In the genomic region with DNA sequence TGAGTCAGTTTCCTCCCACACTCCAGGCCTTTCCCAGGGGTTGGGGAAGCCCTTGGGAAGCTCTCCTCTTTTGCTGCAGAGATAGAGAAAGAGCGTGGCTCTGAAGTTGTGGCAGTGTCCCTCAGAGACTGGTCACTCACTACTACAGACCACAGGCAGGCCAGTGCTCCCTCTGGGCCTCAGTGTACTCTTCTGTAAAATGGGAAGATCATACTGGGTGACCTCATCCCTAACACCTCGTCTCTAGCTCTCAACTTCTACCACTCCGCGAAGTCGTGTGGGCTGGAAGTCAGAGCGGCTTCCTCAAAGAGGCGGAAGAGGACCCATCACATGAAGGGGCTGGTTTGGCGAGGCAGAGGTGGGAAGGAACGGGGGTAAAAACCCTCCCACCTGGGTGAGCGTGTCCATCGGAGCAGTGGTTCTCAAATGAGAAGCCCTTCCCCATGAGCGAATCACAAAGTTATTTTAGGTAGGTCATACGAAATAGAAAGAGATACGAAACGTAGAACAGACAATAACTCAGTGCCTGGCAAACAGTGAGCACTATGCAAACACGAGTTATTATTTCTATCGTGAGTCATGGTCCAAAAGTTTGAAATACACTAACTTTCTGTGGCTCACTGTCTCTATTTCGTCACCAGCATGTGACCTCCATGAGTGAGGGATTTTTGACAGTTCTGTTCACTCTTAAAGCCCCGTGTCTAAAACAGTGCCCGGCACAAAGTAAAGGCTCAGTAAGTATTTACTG, we compare ENCODE assay signal across 9 cellular contexts. TPM values are rescaled to one million over a fixed set of nuclear protein-coding genes. Genes with fewer than 3 reads are reported as not detected.
A peak's percentile ranks its signal among the peaks of the same experiment; 100 is the strongest.
DNase-seq lines count a peak whose midpoint lies in the region; ATAC-seq and TF ChIP-seq lines count a peak whose summit lies in the region.
"Had no signal": no experiment of that assay in that cellular context is flagged by ENCODE, and none has a peak within 500 bp of the region (broad histone marks: within the 10 kb centered on the region; RNA-seq: fewer than 3 reads in every experiment).

No MANE protein-coding gene starts in this region.

- H3K4me3 ChIP-seq in Panc1 (ENCODE audit: low read depth in 2 of 2, low read length in 2 of 2) = no peak overlapping the region

- TF ChIP-seq CTCF in Panc1 (IDR thresholded peaks at IDR 0.05) (no peak), mesothelial cell of epicardium (IDR thresholded peaks at IDR 0.05; ENCODE audit: unreplicated experiment) (no peak)

- no peaks in the 10 kb centered on the region for H3K9me3 ChIP-seq in Panc1 (ENCODE audit: control insufficient read depth, insufficient read depth, low read depth, low read length)

- no peaks in the 10 kb centered on the region for H3K27me3 ChIP-seq in Panc1 (ENCODE audit: control insufficient read depth, insufficient read depth, low read length)

- DNase-seq in Panc1 (ENCODE audit: low read depth, low spot score) (peak; percentile 46), fibroblast of peridontal ligament (ENCODE audit: extremely low read depth) (peak; percentile 64), smooth muscle cell of the brain vasculature (ENCODE audit: low read depth, low spot score) (peak; percentile 45), mesothelial cell of epicardium (ENCODE audit: low spot score in 2 of 2, unreplicated experiment in 2 of 2) (no peak), germinal center (ENCODE audit: low spot score) (no peak), T-helper 1 cell (no peak)
- DNase-seq: effector CD4-positive, alpha-beta T cell; NCI-H446 had no signal

- in situ Hi-C loops in Panc1 (cut with HindIII; ENCODE audit: low pct_unique_long_range_greater_than_20kb, low sequenced_read_pairs) = no loop called here

- H3K27ac Mint-ChIP-seq in mesothelial cell of epicardium = no peak overlapping the region

- no peaks in the 10 kb centered on the region for H3K9me3 Mint-ChIP-seq in mesothelial cell of epicardium

- BruUV-seq in Panc1 (replicated peaks; lab: Mats Ljungman, UMichigan) = no TSS peak

- no peaks in the 10 kb centered on the region for H3K36me3 Mint-ChIP-seq in mesothelial cell of epicardium

- no peaks in the 10 kb centered on the region for H3K4me1 Mint-ChIP-seq in mesothelial cell of epicardium

- POLR2A ChIA-PET in Panc1 (lab: Charles Lee) = no interaction called here

- intact Hi-C loops in Panc1 (cut with micrococcal nuclease; ENCODE audit: unreplicated experiment) = no loop called here

- ATAC-seq in GM19351 (IDR thresholded peaks at IDR 0.05; ENCODE audit: unreplicated experiment) (peak; percentile 74), Panc1 (peak; percentile 19; the same call in 1 of the 2 replicates)

- H3K4me3 Mint-ChIP-seq in mesothelial cell of epicardium = no peak overlapping the region

- no peaks in the 10 kb centered on the region for H3K4me1 ChIP-seq in Panc1 (ENCODE audit: control insufficient read depth, insufficient read depth, low read length)

- peaks cover 4% of the 10 kb centered on the region for H3K27me3 Mint-ChIP-seq in mesothelial cell of epicardium (ENCODE audit: low read depth)

- CTCF ChIA-PET in Panc1 (lab: Charles Lee) = no interaction called here

- no peaks in the 10 kb centered on the region for H3K36me3 ChIP-seq in Panc1 (ENCODE audit: control insufficient read depth, insufficient read depth, low read length)

- H3K27ac ChIP-seq in Panc1 (ENCODE audit: low read length) = no peak overlapping the region

RNA-seq across cellular contexts. Expression of a gene that starts 32.7 kb away (rescaled TPM):
- total RNA-seq in Panc1 (2021; ENCODE audit: unreplicated experiment) (71.6 TPM), mesothelial cell of epicardium (15.7 to 16.6 TPM (median 15.7 TPM) in 3 replicates)
- 27.8 TPM for polyA plus RNA-seq in Panc1 (2012; ENCODE audit: insufficient read length)

Comparison
In these comparisons a context has a peak if more than half of its experiments do, and no peak if none do; other contexts are left out.
1. DNase-seq: peak in Panc1 (single experiment), fibroblast of peridontal ligament (single experiment) and smooth muscle cell of the brain vasculature (single experiment); none in mesothelial cell of epicardium (0 of 2), germinal center (single experiment) and T-helper 1 cell (0 of 5).